7 cellular contexts compared by ENCODE assay signal in the genomic region with DNA sequence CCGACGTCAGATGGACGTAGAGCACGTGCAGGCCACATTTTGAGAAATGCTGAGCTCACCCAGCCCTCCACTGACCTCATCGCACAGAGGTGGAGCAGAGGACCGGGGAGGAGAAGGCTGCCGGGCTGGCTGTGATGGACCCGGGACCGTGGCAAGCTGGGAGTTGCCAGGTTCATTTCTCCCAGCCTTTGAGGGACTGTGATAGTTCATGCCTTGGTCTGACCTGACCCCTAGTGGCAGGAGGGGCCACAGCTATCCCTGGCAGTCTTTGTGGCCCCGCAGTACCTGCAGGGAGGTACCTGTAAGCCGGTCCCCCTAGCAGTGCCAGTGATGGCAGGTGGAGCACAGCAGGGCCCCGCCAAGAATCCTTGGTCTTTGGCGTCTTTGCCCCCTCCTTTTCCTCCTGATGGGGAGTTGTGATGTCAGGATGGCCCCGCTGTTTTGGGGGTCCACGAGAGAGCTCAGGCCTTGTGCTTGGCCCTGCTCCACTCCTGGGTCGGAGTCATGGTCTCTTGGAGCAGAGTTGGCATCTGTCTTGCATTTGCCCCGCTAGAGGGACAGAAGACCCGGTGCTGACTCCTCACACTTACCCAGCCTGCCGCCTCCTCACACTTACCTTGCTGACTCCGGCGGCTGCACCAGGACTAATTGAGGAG. TPM values are rescaled to one million over a fixed set of nuclear protein-coding genes. Genes with fewer than 3 reads are reported as not detected.
DNase-seq lines count a peak whose midpoint lies in the region; ATAC-seq, FAIRE-seq and TF ChIP-seq lines count a peak whose summit lies in the region.

No MANE protein-coding gene starts in this region.

- TF ChIP-seq CTCF in GM12872 (IDR thresholded peaks at IDR 0.05; ENCODE audit: insufficient read depth, low read depth, low read length) = peak; percentile 86
- peak; percentile 74 for TF ChIP-seq CTCF in WI38 (IDR thresholded peaks at IDR 0.05; ENCODE audit: low read depth, low read length)
- peak; percentile 83 for TF ChIP-seq CTCF in bronchial epithelial cell (IDR thresholded peaks at IDR 0.05; ENCODE audit: insufficient read depth, low read length, severe bottlenecking)
- TF ChIP-seq CTCF in kidney (IDR thresholded peaks at IDR 0.05; ENCODE audit: borderline replicate concordance, extremely low read depth, insufficient read depth) = peak; percentile 87

- H3K9me3 ChIP-seq in kidney (ENCODE audit: control insufficient read depth in 1 of 2, low read length in 2 of 2) = no peaks in the 10 kb centered on the region

- H3K36me3 ChIP-seq in bronchial epithelial cell (ENCODE audit: control insufficient read depth, insufficient read depth, low read length) (peaks cover 9% of the 10 kb centered on the region), kidney (ENCODE audit: control insufficient read depth in 1 of 2, insufficient read depth in 2 of 2, low read length in 2 of 2) (peaks cover 2 to 7% of the 10 kb centered on the region in 2 donors)

- H3K9ac ChIP-seq in kidney (ENCODE audit: low read length in 2 of 2) = no peak overlapping the region

- H3K27me3 ChIP-seq in bronchial epithelial cell (ENCODE audit: control insufficient read depth, insufficient read depth, low read length) = no peaks in the 10 kb centered on the region

- intact Hi-C loops in kidney (cut with DNase I) = loop anchor here (10.0 kb wide), 1 partner anchor 188 kb away; no protein-coding TSS in a partner anchor

- H3K4me3 ChIP-seq in WI38 (ENCODE audit: low read depth, low read length) (no peak overlapping the region), bronchial epithelial cell (ENCODE audit: low read depth, low read length) (no peak overlapping the region), kidney (ENCODE audit: low read length in 2 of 2) (no peak overlapping the region)

- H3K27ac ChIP-seq in kidney (ENCODE audit: low read depth in 2 of 2, low read length in 2 of 2) = no peak overlapping the region

- no peaks in the 10 kb centered on the region for H3K4me1 ChIP-seq in kidney (ENCODE audit: control insufficient read depth in 1 of 2, insufficient read depth in 1 of 2, low read depth in 1 of 2, low read length in 2 of 2)

- ATAC-seq in HG03139 (IDR thresholded peaks at IDR 0.05; ENCODE audit: unreplicated experiment) = no peak

- FAIRE-seq in bronchial epithelial cell (lab: Jason Lieb, UNC) (no peak), kidney (lab: Jason Lieb, UNC) (no peak)

- DNase-seq in MV-4-11 (lab: John Stamatoyannopoulos, UW) (peak; percentile 24), bronchial epithelial cell (ENCODE audit: low read depth) (peak; percentile 38), kidney (peak; percentile 74)
- DNase-seq in stimulated activated CD4-positive, alpha-beta T cell treated with anti-CD3 and anti-CD28 coated beads, Interleukin-2, amount 100 ng/mL, for 48 hours = peak; percentile 38 to 41

RNA-seq across cellular contexts. Expression of gene OR1D5, which starts 50.4 kb away (rescaled TPM):
- not detected in 2 replicates for total RNA-seq in bronchial epithelial cell
- not detected for total RNA-seq in kidney
- polyA plus RNA-seq in kidney (ENCODE audit: insufficient read depth, low read depth, low replicate concordance) = not detected

Comparison
In these comparisons a context has a peak if more than half of its experiments do, and no peak if none do; other contexts are left out.
1. DNase-seq: peak in every context shown above with its lines; median percentile 74 in kidney; 40 in stimulated activated CD4-positive, alpha-beta T cell treated with anti-CD3 and anti-CD28 coated beads, Interleukin-2, amount 100 ng/mL, for 48 hours; 38 in bronchial epithelial cell; 24 in MV-4-11.